Comparison of ENCODE assay signal across 8 cellular contexts in genomic region chr22:21736084-21736642, GRCh38. TPM values are rescaled to one million over a fixed set of nuclear protein-coding genes. Genes with fewer than 3 reads are reported as not detected.
DNase-seq lines count a peak whose midpoint lies in the region; ATAC-seq and TF ChIP-seq lines count a peak whose summit lies in the region.

No MANE protein-coding gene starts in this region.

- intact Hi-C loops in activated CD4-positive, alpha-beta T cell treated with anti-CD3 and anti-CD28 coated beads for 36 hours (cut with DNase I, micrococcal nuclease), result no loop called here
- intact Hi-C loops in left lung (cut with DNase I), result no loop called here

- 9% methylated on average over 65 of the region's 65 CpGs for WGBS in thymus

- no peak overlapping the region for H3K27ac Mint-ChIP-seq in activated CD4-positive, alpha-beta T cell treated with anti-CD3 and anti-CD28 coated beads for 36 hours

- H3K4me1 ChIP-seq in left lung, result peaks cover 0 to 16% of the 10 kb centered on the region in 2 donors
- peaks cover 15% of the 10 kb centered on the region for H3K4me1 ChIP-seq in thymus (ENCODE audit: control insufficient read depth, insufficient read depth, low read length)

- peaks cover 10% of the 10 kb centered on the region for H3K4me1 Mint-ChIP-seq in activated CD4-positive, alpha-beta T cell treated with anti-CD3 and anti-CD28 coated beads for 36 hours

- in situ Hi-C loops in astrocyte of the cerebellum (cut with HindIII; ENCODE audit: low sequenced_read_pairs), result no loop called here

- CTCF ChIA-PET in activated CD4-positive, alpha-beta T cell treated with anti-CD3 and anti-CD28 coated beads for 36 hours (lab: Charles Lee), result interaction anchor here (0.8 kb wide), 2 partner anchors 80 to 202 kb away, joined by 3 read pairs; no protein-coding TSS in a partner anchor

- ATAC-seq in activated CD4-positive, alpha-beta T cell treated with anti-CD3 and anti-CD28 coated beads for 36 hours, result peak; percentile 10
- peak; percentile 32 for ATAC-seq in left lung
- ATAC-seq in HG02870 (IDR thresholded peaks at IDR 0.05; ENCODE audit: unreplicated experiment), result no peak

- H3K27me3 ChIP-seq in left lung (no peaks in the 10 kb centered on the region), thymus (ENCODE audit: control insufficient read depth, insufficient read depth) (no peaks in the 10 kb centered on the region)

- POLR2A ChIA-PET in activated CD4-positive, alpha-beta T cell treated with anti-CD3 and anti-CD28 coated beads for 36 hours (lab: Charles Lee), result interaction anchor here (0.5 to 1.9 kb wide), 3 partner anchors 19 to 126 kb away, joined by 3 to 6 read pairs (median 3); no protein-coding TSS in a partner anchor

- no peak overlapping the region for H3K4me3 Mint-ChIP-seq in activated CD4-positive, alpha-beta T cell treated with anti-CD3 and anti-CD28 coated beads for 36 hours

- H3K27ac ChIP-seq in left lung, result no peak overlapping the region
- H3K27ac ChIP-seq in thymus (ENCODE audit: low read depth), result no peak overlapping the region

- no peaks in the 10 kb centered on the region for H3K36me3 ChIP-seq in left lung
- H3K36me3 ChIP-seq in thymus (ENCODE audit: control insufficient read depth, insufficient read depth), result no peaks in the 10 kb centered on the region

- no peaks in the 10 kb centered on the region for H3K9me3 Mint-ChIP-seq in activated CD4-positive, alpha-beta T cell treated with anti-CD3 and anti-CD28 coated beads for 36 hours (ENCODE audit: low read depth)

- peak overlapping the region; percentile 40 for H3K4me3 ChIP-seq in astrocyte of the cerebellum (ENCODE audit: low read depth, low read length)
- H3K4me3 ChIP-seq in left lung, result peak overlapping the region; percentile 56 to 64
- peak overlapping the region; percentile 83 for H3K4me3 ChIP-seq in thymus (ENCODE audit: low read length)

- no peaks in the 10 kb centered on the region for H3K36me3 Mint-ChIP-seq in activated CD4-positive, alpha-beta T cell treated with anti-CD3 and anti-CD28 coated beads for 36 hours (ENCODE audit: low read depth)

- TF ChIP-seq CTCF in astrocyte of the cerebellum (IDR thresholded peaks at IDR 0.05; ENCODE audit: low read depth, low read length, missing control alignments) (no peak), left lung (IDR thresholded peaks at IDR 0.05) (no peak)

- H3K9me3 ChIP-seq in left lung (no peaks in the 10 kb centered on the region), thymus (ENCODE audit: control insufficient read depth) (no peaks in the 10 kb centered on the region)

- DNase-seq in activated CD4-positive, alpha-beta T cell treated with anti-CD3 and anti-CD28 coated beads for 36 hours, result no peak
- DNase-seq in activated CD4-positive, alpha-beta T cell treated with anti-CD3 and anti-CD28 coated beads for 48 hours, result no peak
- DNase-seq in astrocyte of the cerebellum (ENCODE audit: low read depth) (no peak), left lung (no peak), GM19238 (ENCODE audit: insufficient read length, low spot score) (no peak), SW 1271 (lab: John Stamatoyannopoulos, UW) (no peak)

- H3K27me3 Mint-ChIP-seq in activated CD4-positive, alpha-beta T cell treated with anti-CD3 and anti-CD28 coated beads for 36 hours, result peaks cover 3% of the 10 kb centered on the region

RNA-seq across cellular contexts. Expression of gene YPEL1, which starts 0.6 kb away (rescaled TPM):
- total RNA-seq in activated CD4-positive, alpha-beta T cell treated with anti-CD3 and anti-CD28 coated beads for 36 hours, result 1 to 10 TPM; 1.0 to 1.5 TPM
- 1 to 10 TPM; 2.4 to 6.9 TPM for total RNA-seq in left lung
- 14.2 TPM for polyA plus RNA-seq in thymus
